8 cellular contexts compared by ENCODE assay signal in the genomic region with DNA sequence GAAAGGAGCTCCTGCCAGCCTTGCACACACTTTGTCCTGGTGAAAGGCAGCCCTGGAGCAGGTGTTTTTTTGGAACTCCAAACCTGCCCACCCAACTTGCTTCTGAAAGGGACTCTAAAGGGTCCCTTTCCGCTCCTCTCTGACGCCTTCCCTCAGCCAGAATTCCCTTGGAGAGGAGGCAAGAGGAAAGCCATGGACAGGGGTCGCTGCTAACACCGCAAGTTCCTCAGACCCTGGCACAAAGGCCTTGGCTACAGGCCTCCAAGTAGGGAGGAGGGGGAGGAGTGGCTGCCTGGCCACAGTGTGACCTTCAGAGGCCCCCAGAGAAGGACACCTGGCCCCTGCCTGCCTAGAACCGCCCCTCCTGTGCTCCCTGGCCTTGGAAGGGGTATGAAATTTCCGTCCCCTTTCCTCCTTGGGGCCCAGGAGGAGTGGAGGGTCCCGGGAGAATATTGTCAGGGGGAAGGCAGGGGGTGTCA. TPM values are rescaled to one million over a fixed set of nuclear protein-coding genes. Genes with fewer than 3 reads are reported as not detected.
DNase-seq lines count a peak whose midpoint lies in the region; ATAC-seq, FAIRE-seq and TF ChIP-seq lines count a peak whose summit lies in the region.

No MANE protein-coding gene starts in this region.

- 24% methylated on average over 7 of the region's 7 CpGs for WGBS in right cardiac atrium

- H3K27me3 Mint-ChIP-seq in activated T-helper 2 cell treated with anti-CD3 and anti-CD28 coated beads, Interferon-gamma antibody, Interleukin-2, Interleukin-4, amounts not matched to agents 10 μg/mL and 5 μg/mL and 100 μg/mL, durations not matched to agents 14 hours and 24 hours and 36 hours (ENCODE audit: low read depth): no peaks in the 10 kb centered on the region

- ATAC-seq in right cardiac atrium (no peak), gastrocnemius medialis (peak in 1 of 2 donors; percentile 9), GM21529 (IDR thresholded peaks at IDR 0.05; ENCODE audit: unreplicated experiment) (no peak)

- H3K36me3 ChIP-seq in HEK293 (ENCODE audit: control insufficient read depth in 2 of 2, insufficient read depth in 1 of 2, low read length in 2 of 2) (peaks cover 0 to 29% of the 10 kb centered on the region in 2 experiments; a peak in 1 of 3 replicates), gastrocnemius medialis (peaks cover 0 to 3% of the 10 kb centered on the region in 2 donors)

- H3K27ac ChIP-seq in 22Rv1 (peak overlapping the region; percentile 96), HEK293 (ENCODE audit: extremely low read depth, low read depth, low read length) (peak overlapping the region; percentile 82), right cardiac atrium (ENCODE audit: low read length) (peak overlapping the region; percentile 95), gastrocnemius medialis (peak overlapping the region; percentile 94 to 100 (median 98))

- H3K9me3 ChIP-seq in HEK293 (ENCODE audit: control insufficient read depth, insufficient read depth, low read depth, low read length) (no peaks in the 10 kb centered on the region), right cardiac atrium (ENCODE audit: control insufficient read depth, low read length) (no peaks in the 10 kb centered on the region), gastrocnemius medialis (no peaks in the 10 kb centered on the region)

- peaks cover 32% of the 10 kb centered on the region for H3K36me3 Mint-ChIP-seq in activated T-helper 2 cell treated with anti-CD3 and anti-CD28 coated beads, Interferon-gamma antibody, Interleukin-2, Interleukin-4, amounts not matched to agents 10 μg/mL and 5 μg/mL and 100 μg/mL, durations not matched to agents 14 hours and 24 hours and 36 hours (ENCODE audit: low read depth)

- no peak for DNase-seq in activated T-helper 2 cell treated with anti-CD3 and anti-CD28 coated beads, Interferon-gamma antibody, Interleukin-2, Interleukin-4, amounts not matched to agents 10 μg/mL and 5 μg/mL and 100 μg/mL, durations not matched to agents 14 hours and 24 hours and 36 hours (ENCODE audit: low spot score)
- DNase-seq in right cardiac atrium (peak in 1 of 3 donors; percentile 77), gastrocnemius medialis (peak; percentile 36 to 80), AG20443 (ENCODE audit: low spot score) (no peak), GM19239 (ENCODE audit: insufficient read length, low spot score) (no peak)

- in situ Hi-C loops in gastrocnemius medialis (cut with MboI; ENCODE audit: low sequenced_read_pairs in 4 of 4): loop anchor here in 1 of 4 donors (5.0 kb wide), 1 partner anchor 35 kb away; no protein-coding TSS in a partner anchor

- intact Hi-C loops in activated T-helper 2 cell treated with anti-CD3 and anti-CD28 coated beads, Interferon-gamma antibody, Interleukin-2, Interleukin-4, amounts not matched to agents 10 μg/mL and 5 μg/mL and 100 μg/mL, durations not matched to agents 14 hours and 24 hours and 36 hours (cut with micrococcal nuclease): loop anchor here (2.0 to 5.0 kb wide), 4 partner anchors 48 to 485 kb away; partner anchors contain the start of genes GTPBP2 and SLC35B2
- intact Hi-C loops in right cardiac atrium (cut with DNase I) (loop anchor here (5.0 kb wide), 4 partner anchors 65 to 235 kb away; no protein-coding TSS in a partner anchor), gastrocnemius medialis (cut with DNase I; ENCODE audit: low total_unique reads) (loop anchor here (5.0 kb wide), 2 partner anchors 450 to 475 kb away; partner anchors contain the start of genes HSP90AB1 and SLC29A1)

- no peaks in the 10 kb centered on the region for H3K9me3 Mint-ChIP-seq in activated T-helper 2 cell treated with anti-CD3 and anti-CD28 coated beads, Interferon-gamma antibody, Interleukin-2, Interleukin-4, amounts not matched to agents 10 μg/mL and 5 μg/mL and 100 μg/mL, durations not matched to agents 14 hours and 24 hours and 36 hours

- CTCF ChIA-PET in HEK293 (lab: Yijun Ruan, JAX): interaction anchor here (0.6 to 4.4 kb wide), 40 partner anchors 9 to 604 kb away, joined by 3 to 48 read pairs (median 4); partner anchors contain the start of gene MRPS18A

- H3K4me1 Mint-ChIP-seq in activated T-helper 2 cell treated with anti-CD3 and anti-CD28 coated beads, Interferon-gamma antibody, Interleukin-2, Interleukin-4, amounts not matched to agents 10 μg/mL and 5 μg/mL and 100 μg/mL, durations not matched to agents 14 hours and 24 hours and 36 hours (ENCODE audit: low read depth): peaks cover 49% of the 10 kb centered on the region

- FAIRE-seq in GM19239 (lab: Jason Lieb, UNC): no peak

- TF ChIP-seq CTCF in 22Rv1 (IDR thresholded peaks at IDR 0.05): no peak
- TF ChIP-seq CTCF in HEK293 (tag by site-specific recombination; IDR thresholded peaks at IDR 0.05): 0 out of 2 replicates have a peak, but pooled peaks have one; percentile 43
- TF ChIP-seq CTCF in gastrocnemius medialis (IDR thresholded peaks at IDR 0.05 in 4 of 5, conservative IDR thresholded peaks at IDR 0.05 in 1 of 5): no peak

- H3K4me3 Mint-ChIP-seq in activated T-helper 2 cell treated with anti-CD3 and anti-CD28 coated beads, Interferon-gamma antibody, Interleukin-2, Interleukin-4, amounts not matched to agents 10 μg/mL and 5 μg/mL and 100 μg/mL, durations not matched to agents 14 hours and 24 hours and 36 hours (ENCODE audit: low read depth): peak overlapping the region; percentile 92

- H3K4me3 ChIP-seq in HEK293 (ENCODE audit: low read depth, low read length): peak overlapping the region; percentile 84
- H3K4me3 ChIP-seq in right cardiac atrium (ENCODE audit: low read length): peak overlapping the region; percentile 64
- peak overlapping the region; percentile 74 to 91 (median 85) for H3K4me3 ChIP-seq in gastrocnemius medialis

- no peak for TF ChIP-seq POLR2A in gastrocnemius medialis (IDR thresholded peaks at IDR 0.05)

- peak overlapping the region; percentile 91 for H3K27ac Mint-ChIP-seq in activated T-helper 2 cell treated with anti-CD3 and anti-CD28 coated beads, Interferon-gamma antibody, Interleukin-2, Interleukin-4, amounts not matched to agents 10 μg/mL and 5 μg/mL and 100 μg/mL, durations not matched to agents 14 hours and 24 hours and 36 hours

- H3K4me1 ChIP-seq in HEK293 (ENCODE audit: control insufficient read depth, insufficient read depth, low read length) (peaks cover 4% of the 10 kb centered on the region), right cardiac atrium (ENCODE audit: control insufficient read depth, insufficient read depth, low read length) (peaks cover 13% of the 10 kb centered on the region), gastrocnemius medialis (peaks cover 30 to 46% of the 10 kb centered on the region in 2 donors)

- H3K27me3 ChIP-seq in right cardiac atrium (ENCODE audit: control insufficient read depth, insufficient read depth) (no peaks in the 10 kb centered on the region), gastrocnemius medialis (no peaks in the 10 kb centered on the region)

- POLR2A ChIA-PET in HEK293 (lab: Yijun Ruan, JAX): interaction anchor here (0.7 to 2.0 kb wide), 8 partner anchors 14 to 301 kb away, joined by 3 to 8 read pairs (median 4); partner anchors contain the start of gene MRPS18A

TF ChIP-seq in HEK293, 187 proteins besides CTCF, POLR2A, EP300 and RAD21:
- TF ChIP-seq ZNF24 (tag by site-specific recombination; IDR thresholded peaks at IDR 0.05) (no peak), ZNF132 (tag by site-specific recombination; IDR thresholded peaks at IDR 0.05; ENCODE audit: borderline replicate concordance) (no peak), HOXA7 (CRISPR knock-in tag; IDR thresholded peaks at IDR 0.05; ENCODE audit: borderline replicate concordance) (no peak), RBAK (tag by site-specific recombination; IDR thresholded peaks at IDR 0.05) (no peak), IKZF3 (tag by site-specific recombination; IDR thresholded peaks at IDR 0.05) (peak; percentile 61), ZBTB20 (tag by site-specific recombination; IDR thresholded peaks at IDR 0.05) (0 out of 2 replicates have a peak, but pooled peaks have one; percentile 18), ZNF19 (tag by site-specific recombination; IDR thresholded peaks at IDR 0.05; ENCODE audit: low read depth) (no peak), ZNF155 (tag by site-specific recombination; IDR thresholded peaks at IDR 0.05) (no peak), ZNF530 (tag by site-specific recombination; IDR thresholded peaks at IDR 0.05; ENCODE audit: low read depth) (no peak), ZNF76 (tag by site-specific recombination; IDR thresholded peaks at IDR 0.05; ENCODE audit: borderline replicate concordance, low read depth) (no peak), ZXDB (tag by site-specific recombination; IDR thresholded peaks at IDR 0.05) (no peak), ZNF266 (tag by site-specific recombination; IDR thresholded peaks at IDR 0.05; ENCODE audit: low read depth) (no peak), ZNF335 (tag by site-specific recombination; conservative IDR thresholded peaks at IDR 0.05) (peak; percentile 88), ZNF549 (tag by site-specific recombination; IDR thresholded peaks at IDR 0.05) (no peak), FEZF1 (tag by site-specific recombination; IDR thresholded peaks at IDR 0.05) (no peak), ZNF571 (tag by site-specific recombination; IDR thresholded peaks at IDR 0.05) (no peak), KLF9 (tag by site-specific recombination; IDR thresholded peaks at IDR 0.05; ENCODE audit: low read depth) (0 out of 2 replicates have a peak, but pooled peaks have one; percentile 10), ZBTB48 (tag by site-specific recombination; IDR thresholded peaks at IDR 0.05) (peak; percentile 44), HOXC10 (CRISPR knock-in tag; IDR thresholded peaks at IDR 0.05) (no peak), ZFHX2 (tag by site-specific recombination; conservative IDR thresholded peaks at IDR 0.05) (no peak), ZNF394 (tag by site-specific recombination; IDR thresholded peaks at IDR 0.05; ENCODE audit: borderline replicate concordance) (no peak), ZNF341 (tag by site-specific recombination; IDR thresholded peaks at IDR 0.05; ENCODE audit: low read depth) (no peak), ZNF404 (tag by site-specific recombination; IDR thresholded peaks at IDR 0.05) (no peak), ZNF843 (tag by site-specific recombination; IDR thresholded peaks at IDR 0.05) (no peak)

RNA-seq across cellular contexts. Expression of gene VEGFA, which starts 2.6 kb away (rescaled TPM):
- total RNA-seq in activated T-helper 2 cell treated with anti-CD3 and anti-CD28 coated beads, Interferon-gamma antibody, Interleukin-2, Interleukin-4, amounts not matched to agents 10 μg/mL and 5 μg/mL and 100 μg/mL, durations not matched to agents 14 hours and 24 hours and 36 hours: 50.7 and 55.2 TPM in 2 replicates
- total RNA-seq in right cardiac atrium (100 to 1,000 TPM; 163 to 296 (median 219) TPM), gastrocnemius medialis (100 to 1,000 TPM in 3 of 4 donors, 10 to 100 TPM in 1; 66.4 to 195 (median 149) TPM)
- 246 TPM for polyA plus RNA-seq in right cardiac atrium

Comparison
In these comparisons a context has a peak if more than half of its experiments do, and no peak if none do; other contexts are left out.
1. DNase-seq: peak in gastrocnemius medialis (2 of 2); none in activated T-helper 2 cell treated with anti-CD3 and anti-CD28 coated beads, Interferon-gamma antibody, Interleukin-2, Interleukin-4, amounts not matched to agents 10 μg/mL and 5 μg/mL and 100 μg/mL, durations not matched to agents 14 hours and 24 hours and 36 hours (single experiment), AG20443 (single experiment) and GM19239 (single experiment).
2. Peak in every context shown above with its lines, with median percentiles within 50 percentile points of each other: H3K27ac ChIP-seq and H3K4me3 ChIP-seq.